In genomic region chr2:162252147-162252546, GRCh38 we compare ENCODE assay signal across 24 cellular contexts. TPM values are rescaled to one million over a fixed set of nuclear protein-coding genes. Genes with fewer than 3 reads are reported as not detected.
"Had no signal": no experiment of that assay in that cellular context is flagged by ENCODE, and none has a peak within 500 bp of the region (broad histone marks: within the 10 kb centered on the region; RNA-seq: fewer than 3 reads in every experiment).

No MANE protein-coding gene starts in this region.

- H3K27ac Mint-ChIP-seq: activated naive CD8-positive, alpha-beta T cell; stimulated activated naive B cell treated with anti-CD40 and anti-IgM and Interleukin-4, amounts not matched to agents 10 μg/mL and 1 μg/mL and 100 μg/mL, for 72 hours; T-helper 2 cell treated with Interferon-gamma antibody and Interleukin-4, amounts not matched to agents 5 μg/mL and 100 μg/mL, for 36 hours had no signal

- H3K9me3 Mint-ChIP-seq: T-helper 2 cell treated with Interferon-gamma antibody and Interleukin-4, amounts not matched to agents 5 μg/mL and 100 μg/mL, for 36 hours had no signal

- ATAC-seq: esophagus mucosa; left lobe of liver; lower lobe of right lung; mucosa of descending colon; stimulated activated naive B cell treated with anti-CD40 and anti-IgM and Interleukin-4, amounts not matched to agents 10 μg/mL and 1 μg/mL and 100 μg/mL, for 72 hours had no signal

- H3K4me1 Mint-ChIP-seq: stimulated activated naive B cell treated with anti-CD40 and anti-IgM and Interleukin-4, amounts not matched to agents 10 μg/mL and 1 μg/mL and 100 μg/mL, for 72 hours had no signal

- H3K27ac ChIP-seq: adrenal gland, lower lobe of right lung, parathyroid adenoma, upper lobe of left lung had no signal

- H3K4me3 Mint-ChIP-seq: activated naive CD8-positive, alpha-beta T cell; stimulated activated naive B cell treated with anti-CD40 and anti-IgM and Interleukin-4, amounts not matched to agents 10 μg/mL and 1 μg/mL and 100 μg/mL, for 72 hours; T-helper 2 cell treated with Interferon-gamma antibody and Interleukin-4, amounts not matched to agents 5 μg/mL and 100 μg/mL, for 36 hours had no signal

- DNase-seq: activated CD4-positive, alpha-beta T cell treated with anti-CD3 and anti-CD28 coated beads for 1 hour; activated naive CD4-positive, alpha-beta T cell; activated T-cell treated with anti-CD3 and anti-CD28 coated beads, Interleukin-2, amount 50 U/mL, for 1 hour; adrenal gland; central memory CD4-positive, alpha-beta T cell; dermis blood vessel endothelial cell; effector memory CD4-positive, alpha-beta T cell; foreskin melanocyte; kidney; lower lobe of right lung; mesendoderm; mucosa of descending colon; nucleus accumbens; sigmoid colon; stimulated activated CD4-positive, alpha-beta T cell treated with anti-CD3 and anti-CD28 coated beads, Interleukin-2, amount 100 ng/mL, for 48 hours; stimulated activated CD8-positive, alpha-beta memory T cell treated with anti-CD3 and anti-CD28 coated beads, Interleukin-4, amount 100 ng/mL, for 48 hours; stimulated activated naive B cell treated with anti-CD40 and anti-IgM and Interleukin-4, amounts not matched to agents 10 μg/mL and 1 μg/mL and 100 μg/mL, for 72 hours; upper lobe of left lung had no signal

RNA-seq across cellular contexts. Expression of gene FAP, which starts 8.9 kb away (rescaled TPM):
- total RNA-seq: endothelial cell of umbilical vein had no signal
